ENCODE assay signal across 1 cellular context in genomic region chr7:90312745-90313144, GRCh38.
TF ChIP-seq lines count a peak whose summit lies in the region.

No MANE protein-coding gene starts in this region.

TF ChIP-seq in liver, 16 proteins besides CTCF, POLR2A, EP300 and RAD21 (continued from another document):
- TF ChIP-seq, protein P1, sequence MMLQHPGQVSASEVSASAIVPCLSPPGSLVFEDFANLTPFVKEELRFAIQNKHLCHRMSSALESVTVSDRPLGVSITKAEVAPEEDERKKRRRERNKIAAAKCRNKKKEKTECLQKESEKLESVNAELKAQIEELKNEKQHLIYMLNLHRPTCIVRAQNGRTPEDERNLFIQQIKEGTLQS (IDR thresholded peaks at IDR 0.05), result no peak
- TF ChIP-seq HNF4G (IDR thresholded peaks at IDR 0.05) (no peak), TAF1 (conservative IDR thresholded peaks at IDR 0.05) (no peak), YY1 (IDR thresholded peaks at IDR 0.05) (no peak), FOXA1 (IDR thresholded peaks at IDR 0.05) (no peak), NR2F2 (IDR thresholded peaks at IDR 0.05) (no peak)
- TF ChIP-seq, protein P2, sequence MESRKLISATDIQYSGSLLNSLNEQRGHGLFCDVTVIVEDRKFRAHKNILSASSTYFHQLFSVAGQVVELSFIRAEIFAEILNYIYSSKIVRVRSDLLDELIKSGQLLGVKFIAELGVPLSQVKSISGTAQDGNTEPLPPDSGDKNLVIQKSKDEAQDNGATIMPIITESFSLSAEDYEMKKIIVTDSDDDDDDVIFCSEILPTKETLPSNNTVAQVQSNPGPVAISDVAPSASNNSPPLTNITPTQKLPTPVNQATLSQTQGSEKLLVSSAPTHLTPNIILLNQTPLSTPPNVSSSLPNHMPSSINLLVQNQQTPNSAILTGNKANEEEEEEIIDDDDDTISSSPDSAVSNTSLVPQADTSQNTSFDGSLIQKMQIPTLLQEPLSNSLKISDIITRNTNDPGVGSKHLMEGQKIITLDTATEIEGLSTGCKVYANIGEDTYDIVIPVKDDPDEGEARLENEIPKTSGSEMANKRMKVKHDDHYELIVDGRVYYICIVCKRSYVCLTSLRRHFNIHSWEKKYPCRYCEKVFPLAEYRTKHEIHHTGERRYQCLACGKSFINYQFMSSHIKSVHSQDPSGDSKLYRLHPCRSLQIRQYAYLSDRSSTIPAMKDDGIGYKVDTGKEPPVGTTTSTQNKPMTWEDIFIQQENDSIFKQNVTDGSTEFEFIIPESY (IDR thresholded peaks at IDR 0.05), result no peak
